ENCODE assay signal across 8 cellular contexts in the genomic region with DNA sequence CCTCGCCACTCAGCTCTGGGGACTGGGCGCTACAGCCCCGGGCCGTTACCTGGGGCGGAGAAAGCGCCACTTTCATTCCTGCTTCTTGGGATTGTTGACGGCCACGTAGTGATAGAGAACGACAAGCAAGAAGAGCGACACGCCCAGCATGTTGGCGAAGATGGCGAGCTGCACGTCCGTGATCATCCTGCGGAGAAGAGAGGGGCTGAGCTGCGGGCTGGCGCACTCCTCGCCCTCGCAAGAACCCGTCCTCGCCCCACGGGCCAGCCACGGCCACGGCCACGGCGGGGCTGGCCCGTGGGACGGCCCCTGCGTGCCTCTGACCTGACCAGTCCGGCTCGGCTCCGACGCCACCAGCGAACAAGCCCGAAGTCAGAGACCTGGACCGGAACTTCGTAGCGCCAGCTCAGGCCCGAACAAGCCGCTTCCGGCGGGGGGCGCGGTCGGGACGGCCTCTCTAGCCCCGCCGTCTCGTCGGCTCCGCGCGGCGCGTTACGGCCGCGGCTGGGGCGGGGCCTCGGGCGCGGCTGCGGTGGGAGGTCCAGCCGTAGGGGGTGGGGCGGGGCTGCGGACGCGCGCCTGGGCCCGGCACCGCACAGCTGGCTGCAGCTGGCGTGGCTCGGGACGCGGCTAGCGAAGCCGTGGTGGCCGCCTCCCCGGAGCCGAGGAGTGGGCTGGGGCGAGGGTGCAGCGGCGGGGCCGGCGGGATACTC. TPM values are rescaled to one million over a fixed set of nuclear protein-coding genes. Genes with fewer than 3 reads are reported as not detected.
DNase-seq lines count a peak whose midpoint lies in the region; ATAC-seq, FAIRE-seq and TF ChIP-seq lines count a peak whose summit lies in the region.

TSS of gene OST4 (minus strand) at position 378 of the 713 bp plus-strand sequence.

- POLR2A ChIA-PET in HepG2 (lab: Yijun Ruan, JAX) = interaction anchor here (0.8 to 4.3 kb wide), 15 partner anchors 9 to 557 kb away, joined by 3 to 106 read pairs (median 7); partner anchors contain the start of genes ABHD1, AGBL5, ATRAID and CCDC121

- H3K27me3 ChIP-seq in BLaER1 (no peaks in the 10 kb centered on the region), HepG2 (ENCODE audit: control insufficient read depth in 1 of 2, insufficient read depth in 2 of 2, low read length in 2 of 2) (peaks cover 0 to 16% of the 10 kb centered on the region in 2 experiments; a peak in 2 of 5 replicates)

- under 1% methylated on average over 25 of the region's 86 CpGs for WGBS in HepG2 (ENCODE audit: low lambda C conversion rate)

- peak; percentile 36 for TF ChIP-seq CTCF in HepG2 (CRISPR knock-in tag; IDR thresholded peaks at IDR 0.05)

- DNase-seq in NCI-H69 (lab: John Stamatoyannopoulos, UW) (peak; percentile 92), dedifferentiated amniotic fluid mesenchymal stem cell (ENCODE audit: extremely low spot score) (peak; percentile 93), HepG2 (ENCODE audit: low spot score) (peak; percentile 88)
- peak; percentile 86 for DNase-seq in activated CD4-positive, alpha-beta T cell treated with anti-CD3 and anti-CD28 coated beads, Interleukin-2, amount 50 U/mL, for 1 hour
- DNase-seq in stimulated activated CD4-positive, alpha-beta T cell treated with anti-CD3 and anti-CD28 coated beads, Interleukin-4, amount 100 ng/mL, for 1 hour = peak; percentile 91

- peak within 1 kb of the TSS; percentile 87 for H3K4me3 ChIP-seq in BLaER1
- H3K4me3 ChIP-seq in HepG2 (replicated peaks in 1 of 3; ENCODE audit: insufficient read depth in 1 of 3, low read depth in 2 of 3, low read length in 3 of 3) = peak within 1 kb of the TSS; percentile 92 to 99 (median 98)

- H3K4me1 ChIP-seq in BLaER1 (peaks cover 73% of the 10 kb centered on the region), HepG2 (ENCODE audit: insufficient read depth, low read length) (peaks cover 70% of the 10 kb centered on the region)

- peaks cover 30% of the 10 kb centered on the region for H3K79me2 ChIP-seq in HepG2 (ENCODE audit: insufficient read depth, low read length)

- H4K20me1 ChIP-seq in BLaER1 (peaks cover 43% of the 10 kb centered on the region), HepG2 (ENCODE audit: insufficient read depth, low read length) (no peaks in the 10 kb centered on the region)

- TF ChIP-seq EP300 in HepG2 (IDR thresholded peaks at IDR 0.05; ENCODE audit: low read depth in 2 of 2, low read length in 2 of 2) (peak in 1 of 2 experiments; percentile 45; a peak in 1 of 4 replicates), HepG2 (CRISPR knock-in tag; IDR thresholded peaks at IDR 0.05; ENCODE audit: borderline replicate concordance) (no peak)

- H3K4me2 ChIP-seq in BLaER1 = peak within 1 kb of the TSS; percentile 100
- peak within 1 kb of the TSS; percentile 96 for H3K4me2 ChIP-seq in HepG2 (ENCODE audit: low read depth, low read length)

- H3K36me3 ChIP-seq in BLaER1 (peaks cover 39% of the 10 kb centered on the region), HepG2 (replicated peaks in 1 of 2; ENCODE audit: control insufficient read depth in 1 of 2, insufficient read depth in 2 of 2, low read length in 2 of 2) (peaks cover 15 to 27% of the 10 kb centered on the region in 2 experiments)

- H3K27ac ChIP-seq in BLaER1 (peak within 1 kb of the TSS; percentile 93), HepG2 (ENCODE audit: extremely low read length, insufficient read depth, low read length) (peak within 1 kb of the TSS; percentile 72)

- BruUV-seq in HepG2 (replicated peaks; lab: Mats Ljungman, UMichigan) = no TSS peak

- peak; percentile 52 for TF ChIP-seq RAD21 in HepG2 (CRISPR knock-in tag; IDR thresholded peaks at IDR 0.05)

- no peak within 1 kb of the TSS for H2AFZ ChIP-seq in HepG2 (ENCODE audit: low read length)

- peak; percentile 32 for FAIRE-seq in HepG2 (lab: Jason Lieb, UNC)

- intact Hi-C loops in HepG2 (cut with micrococcal nuclease; ENCODE audit: unreplicated experiment) = loop anchor here (1.0 kb wide), 1 partner anchor 20 kb away; the partner anchor contains the start of gene AGBL5

- ATAC-seq in GM19324 (IDR thresholded peaks at IDR 0.05; ENCODE audit: low FRiP score, unreplicated experiment) = peak; percentile 87
- peak; percentile 75 for ATAC-seq in HG03460 (IDR thresholded peaks at IDR 0.05; ENCODE audit: unreplicated experiment)
- ATAC-seq in HepG2 = peak; percentile 88

- CTCF ChIA-PET in HepG2 (lab: Yijun Ruan, JAX; ENCODE audit: low intra/inter-chr PET ratio, low total read pairs) = no interaction called here

- in situ Hi-C loops in HepG2 (cut with HindIII; ENCODE audit: extremely low pct_ligation_motif_present, low pct_unique_long_range_greater_than_20kb) = no loop called here

- peak; percentile 93 to 97 for TF ChIP-seq POLR2A in HepG2 (IDR thresholded peaks at IDR 0.05; ENCODE audit: insufficient read depth in 1 of 2, low read depth in 2 of 2, low read length in 2 of 2)

- H3K9ac ChIP-seq in BLaER1 = peak within 1 kb of the TSS; percentile 90
- peak within 1 kb of the TSS; percentile 97 for H3K9ac ChIP-seq in HepG2 (ENCODE audit: insufficient read depth, low read depth, low read length)

- no peaks in the 10 kb centered on the region for H3K9me3 ChIP-seq in BLaER1
- no peaks in the 10 kb centered on the region for H3K9me3 ChIP-seq in HepG2 (ENCODE audit: low read length)

TF ChIP-seq in HepG2, 621 proteins besides CTCF, POLR2A, EP300 and RAD21 (continues in another document):
- TF ChIP-seq REXO4 (CRISPR knock-in tag; IDR thresholded peaks at IDR 0.05; ENCODE audit: borderline replicate concordance) (no peak; the same call in 1 of the 2 replicates), ZNF362 (CRISPR knock-in tag; IDR thresholded peaks at IDR 0.05; ENCODE audit: borderline replicate concordance) (no peak), HNRNPLL (IDR thresholded peaks at IDR 0.05; ENCODE audit: low read depth, low read length, poor library complexity, severe bottlenecking) (peak; percentile 66)
- TF ChIP-seq, protein P1, sequence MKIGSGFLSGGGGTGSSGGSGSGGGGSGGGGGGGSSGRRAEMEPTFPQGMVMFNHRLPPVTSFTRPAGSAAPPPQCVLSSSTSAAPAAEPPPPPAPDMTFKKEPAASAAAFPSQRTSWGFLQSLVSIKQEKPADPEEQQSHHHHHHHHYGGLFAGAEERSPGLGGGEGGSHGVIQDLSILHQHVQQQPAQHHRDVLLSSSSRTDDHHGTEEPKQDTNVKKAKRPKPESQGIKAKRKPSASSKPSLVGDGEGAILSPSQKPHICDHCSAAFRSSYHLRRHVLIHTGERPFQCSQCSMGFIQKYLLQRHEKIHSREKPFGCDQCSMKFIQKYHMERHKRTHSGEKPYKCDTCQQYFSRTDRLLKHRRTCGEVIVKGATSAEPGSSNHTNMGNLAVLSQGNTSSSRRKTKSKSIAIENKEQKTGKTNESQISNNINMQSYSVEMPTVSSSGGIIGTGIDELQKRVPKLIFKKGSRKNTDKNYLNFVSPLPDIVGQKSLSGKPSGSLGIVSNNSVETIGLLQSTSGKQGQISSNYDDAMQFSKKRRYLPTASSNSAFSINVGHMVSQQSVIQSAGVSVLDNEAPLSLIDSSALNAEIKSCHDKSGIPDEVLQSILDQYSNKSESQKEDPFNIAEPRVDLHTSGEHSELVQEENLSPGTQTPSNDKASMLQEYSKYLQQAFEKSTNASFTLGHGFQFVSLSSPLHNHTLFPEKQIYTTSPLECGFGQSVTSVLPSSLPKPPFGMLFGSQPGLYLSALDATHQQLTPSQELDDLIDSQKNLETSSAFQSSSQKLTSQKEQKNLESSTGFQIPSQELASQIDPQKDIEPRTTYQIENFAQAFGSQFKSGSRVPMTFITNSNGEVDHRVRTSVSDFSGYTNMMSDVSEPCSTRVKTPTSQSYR (CRISPR knock-in tag; IDR thresholded peaks at IDR 0.05; ENCODE audit: borderline replicate concordance) = peak; percentile 57
- TF ChIP-seq, protein P2, sequence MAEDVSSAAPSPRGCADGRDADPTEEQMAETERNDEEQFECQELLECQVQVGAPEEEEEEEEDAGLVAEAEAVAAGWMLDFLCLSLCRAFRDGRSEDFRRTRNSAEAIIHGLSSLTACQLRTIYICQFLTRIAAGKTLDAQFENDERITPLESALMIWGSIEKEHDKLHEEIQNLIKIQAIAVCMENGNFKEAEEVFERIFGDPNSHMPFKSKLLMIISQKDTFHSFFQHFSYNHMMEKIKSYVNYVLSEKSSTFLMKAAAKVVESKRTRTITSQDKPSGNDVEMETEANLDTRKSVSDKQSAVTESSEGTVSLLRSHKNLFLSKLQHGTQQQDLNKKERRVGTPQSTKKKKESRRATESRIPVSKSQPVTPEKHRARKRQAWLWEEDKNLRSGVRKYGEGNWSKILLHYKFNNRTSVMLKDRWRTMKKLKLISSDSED (CRISPR knock-in tag; IDR thresholded peaks at IDR 0.05) = no peak

RNA-seq across cellular contexts. Expression of gene OST4, which starts in this region (rescaled TPM):
- total RNA-seq in HepG2 (2016; rRNA removed; fragmentation: Illumina TruSeq; extraction: Trizol) = 498 and 508 TPM in 2 replicates
- total RNA-seq in HepG2 (2016; cell fraction: cytosol; rRNA removed; fragmentation: Illumina TruSeq; extraction: Trizol; ENCODE audit: low read depth) = 947 and 1,365 TPM in 2 replicates
- 496 and 506 TPM in 2 replicates for total RNA-seq in HepG2 (2016; cell fraction: insoluble cytoplasmic fraction; rRNA removed; fragmentation: Illumina TruSeq; extraction: Trizol)
- total RNA-seq in HepG2 (2016; cell fraction: membrane; rRNA removed; fragmentation: Illumina TruSeq; extraction: Trizol) = 928 and 1,097 TPM in 2 replicates
- total RNA-seq in HepG2 (2016; cell fraction: nucleus; rRNA removed; fragmentation: Illumina TruSeq; extraction: Trizol) = 200 and 226 TPM in 2 replicates
- 491 and 584 TPM in 2 replicates for polyA plus RNA-seq in HepG2 (2011; rRNA removed)
- polyA plus RNA-seq in HepG2 (2011; cell fraction: cytosol; rRNA removed) = 627 and 1,057 TPM in 2 replicates
- 336 and 383 TPM in 2 replicates for polyA plus RNA-seq in HepG2 (2011; cell fraction: nucleus; rRNA removed)
- polyA plus RNA-seq in HepG2 (2012) = 371 and 440 TPM in 2 replicates
- polyA plus RNA-seq in HepG2 (2016; cell fraction: cytosol; fragmentation: Illumina TruSeq; extraction: Trizol; ENCODE audit: low read depth) = 1,401 and 1,836 TPM in 2 replicates
- polyA plus RNA-seq in HepG2 (2016; cell fraction: insoluble cytoplasmic fraction; fragmentation: Illumina TruSeq; extraction: Trizol; ENCODE audit: low read depth) = 640 and 680 TPM in 2 replicates
- 1,282 and 1,407 TPM in 2 replicates for polyA plus RNA-seq in HepG2 (2016; cell fraction: membrane; fragmentation: Illumina TruSeq; extraction: Trizol; ENCODE audit: low read depth)
- 415 and 448 TPM in 2 replicates for polyA plus RNA-seq in HepG2 (2016; cell fraction: nucleus; fragmentation: Illumina TruSeq; extraction: Trizol; ENCODE audit: insufficient read depth, low read depth)
- 310 and 535 TPM in 2 replicates for polyA minus RNA-seq in HepG2 (2011; rRNA and poly(A)+ RNA removed; ENCODE audit: low replicate concordance)
- polyA minus RNA-seq in HepG2 (2011; cell fraction: cytosol; rRNA and poly(A)+ RNA removed) = 514 and 560 TPM in 2 replicates
- polyA minus RNA-seq in HepG2 (2011; cell fraction: nucleus; rRNA and poly(A)+ RNA removed) = 136 and 144 TPM in 2 replicates

Comparison
In these comparisons a context has a peak if more than half of its experiments do, and no peak if none do; other contexts are left out.
1. Peak in every context shown above with its lines: DNase-seq, ATAC-seq, H3K4me3 ChIP-seq and H3K27ac ChIP-seq.